Comparison of ENCODE assay signal across 1 cellular context in the genomic region with DNA sequence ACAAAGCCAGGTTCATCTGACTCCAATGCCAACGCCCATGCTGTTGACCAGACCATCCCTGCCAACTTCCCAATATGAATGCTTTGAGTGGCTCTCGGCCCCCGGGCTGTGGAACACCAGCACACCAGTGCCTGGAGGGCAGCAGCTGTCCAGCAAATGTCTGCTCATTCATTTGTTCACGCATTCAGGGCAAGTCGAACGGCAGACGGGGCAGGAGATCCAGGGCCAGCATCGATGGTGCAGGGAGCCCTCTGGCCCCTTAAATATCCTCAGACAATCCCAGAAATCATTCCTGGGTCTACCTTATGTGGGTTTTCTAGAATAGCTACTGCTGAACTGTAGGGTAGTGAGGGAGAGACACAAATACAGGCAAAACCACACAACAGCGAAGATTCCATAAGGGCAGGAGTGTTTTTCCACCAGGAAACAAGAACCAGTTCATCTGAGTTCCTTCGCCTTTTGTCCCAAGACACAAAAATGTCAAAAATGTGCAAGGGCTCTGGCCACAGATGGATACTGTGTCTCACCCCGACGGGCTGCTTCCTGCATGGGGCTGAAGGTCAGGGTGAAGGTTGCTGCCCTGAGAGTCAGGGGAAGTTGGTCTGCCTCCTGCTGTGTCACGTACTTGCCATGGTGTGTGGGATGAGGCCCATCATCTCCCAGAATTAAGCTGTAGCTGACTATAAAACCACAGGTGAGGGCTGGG.
A peak's percentile ranks its signal among the peaks of the same experiment; 100 is the strongest.
TF ChIP-seq lines count a peak whose summit lies in the region.

No MANE protein-coding gene starts in this region.

TF ChIP-seq in HepG2, 621 proteins besides CTCF, POLR2A, EP300 and RAD21 (continued from another document and continues in another):
- TF ChIP-seq, protein P1, sequence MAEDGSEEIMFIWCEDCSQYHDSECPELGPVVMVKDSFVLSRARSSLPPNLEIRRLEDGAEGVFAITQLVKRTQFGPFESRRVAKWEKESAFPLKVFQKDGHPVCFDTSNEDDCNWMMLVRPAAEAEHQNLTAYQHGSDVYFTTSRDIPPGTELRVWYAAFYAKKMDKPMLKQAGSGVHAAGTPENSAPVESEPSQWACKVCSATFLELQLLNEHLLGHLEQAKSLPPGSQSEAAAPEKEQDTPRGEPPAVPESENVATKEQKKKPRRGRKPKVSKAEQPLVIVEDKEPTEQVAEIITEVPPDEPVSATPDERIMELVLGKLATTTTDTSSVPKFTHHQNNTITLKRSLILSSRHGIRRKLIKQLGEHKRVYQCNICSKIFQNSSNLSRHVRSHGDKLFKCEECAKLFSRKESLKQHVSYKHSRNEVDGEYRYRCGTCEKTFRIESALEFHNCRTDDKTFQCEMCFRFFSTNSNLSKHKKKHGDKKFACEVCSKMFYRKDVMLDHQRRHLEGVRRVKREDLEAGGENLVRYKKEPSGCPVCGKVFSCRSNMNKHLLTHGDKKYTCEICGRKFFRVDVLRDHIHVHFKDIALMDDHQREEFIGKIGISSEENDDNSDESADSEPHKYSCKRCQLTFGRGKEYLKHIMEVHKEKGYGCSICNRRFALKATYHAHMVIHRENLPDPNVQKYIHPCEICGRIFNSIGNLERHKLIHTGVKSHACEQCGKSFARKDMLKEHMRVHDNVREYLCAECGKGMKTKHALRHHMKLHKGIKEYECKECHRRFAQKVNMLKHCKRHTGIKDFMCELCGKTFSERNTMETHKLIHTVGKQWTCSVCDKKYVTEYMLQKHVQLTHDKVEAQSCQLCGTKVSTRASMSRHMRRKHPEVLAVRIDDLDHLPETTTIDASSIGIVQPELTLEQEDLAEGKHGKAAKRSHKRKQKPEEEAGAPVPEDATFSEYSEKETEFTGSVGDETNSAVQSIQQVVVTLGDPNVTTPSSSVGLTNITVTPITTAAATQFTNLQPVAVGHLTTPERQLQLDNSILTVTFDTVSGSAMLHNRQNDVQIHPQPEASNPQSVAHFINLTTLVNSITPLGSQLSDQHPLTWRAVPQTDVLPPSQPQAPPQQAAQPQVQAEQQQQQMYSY (CRISPR knock-in tag; IDR thresholded peaks at IDR 0.05) = no peak
- TF ChIP-seq AFF4 (CRISPR knock-in tag; IDR thresholded peaks at IDR 0.05) (no peak), ZNF24 (IDR thresholded peaks at IDR 0.05) (peak; percentile 62), ZNF354B (CRISPR knock-in tag; IDR thresholded peaks at IDR 0.05) (no peak), GATAD2A (CRISPR knock-in tag; IDR thresholded peaks at IDR 0.05) (peak; percentile 60), PAWR (CRISPR knock-in tag; IDR thresholded peaks at IDR 0.05; ENCODE audit: borderline replicate concordance) (0 out of 2 replicates have a peak, but pooled peaks have one; percentile 66), CREB1 (IDR thresholded peaks at IDR 0.05) (no peak), CREB1 (CRISPR knock-in tag; IDR thresholded peaks at IDR 0.05) (peak; percentile 56; the same call in 1 of the 2 replicates), HES4 (CRISPR knock-in tag; IDR thresholded peaks at IDR 0.05; ENCODE audit: borderline replicate concordance) (no peak), ZGPAT (CRISPR knock-in tag; IDR thresholded peaks at IDR 0.05) (peak; percentile 84), SNAI1 (CRISPR knock-in tag; IDR thresholded peaks at IDR 0.05; ENCODE audit: borderline replicate concordance) (no peak), ZBTB20 (CRISPR knock-in tag; IDR thresholded peaks at IDR 0.05; ENCODE audit: borderline replicate concordance, low read depth) (peak; percentile 90), TCF12 (IDR thresholded peaks at IDR 0.05) (no peak), TCF12 (CRISPR knock-in tag; IDR thresholded peaks at IDR 0.05) (no peak), POGZ (CRISPR knock-in tag; IDR thresholded peaks at IDR 0.05) (peak; percentile 43; the same call in 1 of the 2 replicates), EZH2 (conservative IDR thresholded peaks at IDR 0.05; ENCODE audit: low read depth, low read length) (no peak), ZNF841 (CRISPR knock-in tag; IDR thresholded peaks at IDR 0.05; ENCODE audit: borderline replicate concordance) (no peak), ZNF263 (CRISPR knock-in tag; IDR thresholded peaks at IDR 0.05) (0 out of 2 replicates have a peak, but pooled peaks have one; percentile 25), CHCHD3 (CRISPR knock-in tag; IDR thresholded peaks at IDR 0.05) (no peak), ARNT2 (CRISPR knock-in tag; IDR thresholded peaks at IDR 0.05; ENCODE audit: low read depth) (no peak; the same call in 1 of the 2 replicates), ZNF331 (CRISPR knock-in tag; IDR thresholded peaks at IDR 0.05) (peak; percentile 45; the same call in 1 of the 2 replicates), ZNF605 (CRISPR knock-in tag; IDR thresholded peaks at IDR 0.05) (peak; percentile 90), SMARCC2 (IDR thresholded peaks at IDR 0.05) (no peak), ZNF567 (CRISPR knock-in tag; IDR thresholded peaks at IDR 0.05; ENCODE audit: borderline replicate concordance) (no peak), ZNF230 (CRISPR knock-in tag; IDR thresholded peaks at IDR 0.05) (0 out of 2 replicates have a peak, but pooled peaks have one; percentile 84), NFE2L1 (CRISPR knock-in tag; IDR thresholded peaks at IDR 0.05; ENCODE audit: borderline replicate concordance) (0 out of 2 replicates have a peak, but pooled peaks have one; percentile 59), U2AF2 (IDR thresholded peaks at IDR 0.05; ENCODE audit: low read depth, low read length) (no peak)
- TF ChIP-seq, protein P2, sequence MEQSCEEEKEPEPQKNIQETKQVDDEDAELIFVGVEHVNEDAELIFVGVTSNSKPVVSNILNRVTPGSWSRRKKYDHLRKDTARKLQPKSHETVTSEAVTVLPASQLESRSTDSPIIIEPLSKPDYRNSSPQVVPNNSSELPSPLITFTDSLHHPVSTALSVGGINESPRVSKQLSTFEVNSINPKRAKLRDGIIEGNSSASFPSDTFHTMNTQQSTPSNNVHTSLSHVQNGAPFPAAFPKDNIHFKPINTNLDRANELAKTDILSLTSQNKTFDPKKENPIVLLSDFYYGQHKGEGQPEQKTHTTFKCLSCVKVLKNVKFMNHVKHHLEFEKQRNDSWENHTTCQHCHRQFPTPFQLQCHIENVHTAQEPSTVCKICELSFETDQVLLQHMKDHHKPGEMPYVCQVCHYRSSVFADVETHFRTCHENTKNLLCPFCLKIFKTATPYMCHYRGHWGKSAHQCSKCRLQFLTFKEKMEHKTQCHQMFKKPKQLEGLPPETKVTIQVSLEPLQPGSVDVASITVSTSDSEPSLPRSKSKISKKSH (CRISPR knock-in tag; IDR thresholded peaks at IDR 0.05; ENCODE audit: borderline replicate concordance) = no peak
- TF ChIP-seq, protein P3, sequence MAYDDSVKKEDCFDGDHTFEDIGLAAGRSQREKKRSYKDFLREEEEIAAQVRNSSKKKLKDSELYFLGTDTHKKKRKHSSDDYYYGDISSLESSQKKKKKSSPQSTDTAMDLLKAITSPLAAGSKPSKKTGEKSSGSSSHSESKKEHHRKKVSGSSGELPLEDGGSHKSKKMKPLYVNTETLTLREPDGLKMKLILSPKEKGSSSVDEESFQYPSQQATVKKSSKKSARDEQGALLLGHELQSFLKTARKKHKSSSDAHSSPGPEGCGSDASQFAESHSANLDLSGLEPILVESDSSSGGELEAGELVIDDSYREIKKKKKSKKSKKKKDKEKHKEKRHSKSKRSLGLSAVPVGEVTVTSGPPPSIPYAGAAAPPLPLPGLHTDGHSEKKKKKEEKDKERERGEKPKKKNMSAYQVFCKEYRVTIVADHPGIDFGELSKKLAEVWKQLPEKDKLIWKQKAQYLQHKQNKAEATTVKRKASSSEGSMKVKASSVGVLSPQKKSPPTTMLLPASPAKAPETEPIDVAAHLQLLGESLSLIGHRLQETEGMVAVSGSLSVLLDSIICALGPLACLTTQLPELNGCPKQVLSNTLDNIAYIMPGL (CRISPR knock-in tag; IDR thresholded peaks at IDR 0.05; ENCODE audit: borderline replicate concordance in 1 of 2, low read depth in 1 of 2) = peak; percentile 44 to 51; a peak in 2 of 4 replicates
- TF ChIP-seq, protein P4, sequence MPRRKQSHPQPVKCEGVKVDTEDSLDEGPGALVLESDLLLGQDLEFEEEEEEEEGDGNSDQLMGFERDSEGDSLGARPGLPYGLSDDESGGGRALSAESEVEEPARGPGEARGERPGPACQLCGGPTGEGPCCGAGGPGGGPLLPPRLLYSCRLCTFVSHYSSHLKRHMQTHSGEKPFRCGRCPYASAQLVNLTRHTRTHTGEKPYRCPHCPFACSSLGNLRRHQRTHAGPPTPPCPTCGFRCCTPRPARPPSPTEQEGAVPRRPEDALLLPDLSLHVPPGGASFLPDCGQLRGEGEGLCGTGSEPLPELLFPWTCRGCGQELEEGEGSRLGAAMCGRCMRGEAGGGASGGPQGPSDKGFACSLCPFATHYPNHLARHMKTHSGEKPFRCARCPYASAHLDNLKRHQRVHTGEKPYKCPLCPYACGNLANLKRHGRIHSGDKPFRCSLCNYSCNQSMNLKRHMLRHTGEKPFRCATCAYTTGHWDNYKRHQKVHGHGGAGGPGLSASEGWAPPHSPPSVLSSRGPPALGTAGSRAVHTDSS (CRISPR knock-in tag; conservative IDR thresholded peaks at IDR 0.05) = no peak
- TF ChIP-seq, protein P5, sequence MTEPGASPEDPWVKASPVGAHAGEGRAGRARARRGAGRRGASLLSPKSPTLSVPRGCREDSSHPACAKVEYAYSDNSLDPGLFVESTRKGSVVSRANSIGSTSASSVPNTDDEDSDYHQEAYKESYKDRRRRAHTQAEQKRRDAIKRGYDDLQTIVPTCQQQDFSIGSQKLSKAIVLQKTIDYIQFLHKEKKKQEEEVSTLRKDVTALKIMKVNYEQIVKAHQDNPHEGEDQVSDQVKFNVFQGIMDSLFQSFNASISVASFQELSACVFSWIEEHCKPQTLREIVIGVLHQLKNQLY (CRISPR knock-in tag; IDR thresholded peaks at IDR 0.05) = peak; percentile 92
- TF ChIP-seq, protein P6, sequence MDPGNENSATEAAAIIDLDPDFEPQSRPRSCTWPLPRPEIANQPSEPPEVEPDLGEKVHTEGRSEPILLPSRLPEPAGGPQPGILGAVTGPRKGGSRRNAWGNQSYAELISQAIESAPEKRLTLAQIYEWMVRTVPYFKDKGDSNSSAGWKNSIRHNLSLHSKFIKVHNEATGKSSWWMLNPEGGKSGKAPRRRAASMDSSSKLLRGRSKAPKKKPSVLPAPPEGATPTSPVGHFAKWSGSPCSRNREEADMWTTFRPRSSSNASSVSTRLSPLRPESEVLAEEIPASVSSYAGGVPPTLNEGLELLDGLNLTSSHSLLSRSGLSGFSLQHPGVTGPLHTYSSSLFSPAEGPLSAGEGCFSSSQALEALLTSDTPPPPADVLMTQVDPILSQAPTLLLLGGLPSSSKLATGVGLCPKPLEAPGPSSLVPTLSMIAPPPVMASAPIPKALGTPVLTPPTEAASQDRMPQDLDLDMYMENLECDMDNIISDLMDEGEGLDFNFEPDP (CRISPR knock-in tag; conservative IDR thresholded peaks at IDR 0.05) = 0 out of 2 replicates have a peak, but pooled peaks have one; percentile 62
- TF ChIP-seq, protein P7, sequence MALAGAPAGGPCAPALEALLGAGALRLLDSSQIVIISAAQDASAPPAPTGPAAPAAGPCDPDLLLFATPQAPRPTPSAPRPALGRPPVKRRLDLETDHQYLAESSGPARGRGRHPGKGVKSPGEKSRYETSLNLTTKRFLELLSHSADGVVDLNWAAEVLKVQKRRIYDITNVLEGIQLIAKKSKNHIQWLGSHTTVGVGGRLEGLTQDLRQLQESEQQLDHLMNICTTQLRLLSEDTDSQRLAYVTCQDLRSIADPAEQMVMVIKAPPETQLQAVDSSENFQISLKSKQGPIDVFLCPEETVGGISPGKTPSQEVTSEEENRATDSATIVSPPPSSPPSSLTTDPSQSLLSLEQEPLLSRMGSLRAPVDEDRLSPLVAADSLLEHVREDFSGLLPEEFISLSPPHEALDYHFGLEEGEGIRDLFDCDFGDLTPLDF (CRISPR knock-in tag; IDR thresholded peaks at IDR 0.05) = no peak
